Comparison of ENCODE assay signal across 10 cellular contexts in the genomic region with DNA sequence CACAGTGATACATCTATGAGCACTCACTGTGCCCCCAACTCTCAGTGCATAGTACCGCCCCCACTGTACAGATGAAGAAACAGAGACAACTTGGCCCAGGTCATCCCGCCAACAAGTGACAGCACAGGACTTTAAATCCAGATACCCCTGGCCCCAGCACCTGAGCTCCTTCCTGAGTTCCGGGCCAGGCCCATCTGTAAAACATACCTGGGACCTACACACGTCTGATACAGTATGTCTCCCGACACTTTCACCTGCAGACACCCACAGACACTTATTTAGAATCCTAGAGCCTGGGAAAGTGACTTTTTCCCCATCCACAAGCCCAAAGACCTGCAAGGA.
DNase-seq lines count a peak whose midpoint lies in the region; ATAC-seq and TF ChIP-seq lines count a peak whose summit lies in the region.
"Had no signal": no experiment of that assay in that cellular context is flagged by ENCODE, and none has a peak within 500 bp of the region (broad histone marks: within the 10 kb centered on the region; RNA-seq: fewer than 3 reads in every experiment).

No MANE protein-coding gene starts in this region.

- intact Hi-C loops in mammary epithelial cell (cut with micrococcal nuclease) = loop anchor here (1.0 to 5.0 kb wide), 4 partner anchors 10 to 83 kb away; no protein-coding TSS in a partner anchor
- intact Hi-C loops in left cardiac atrium (cut with DNase I) = no loop called here

- H3K18ac ChIP-seq in mesenchymal stem cell (ENCODE audit: low read depth in 1 of 2, low read length in 2 of 2) = peak overlapping the region in 1 of 2 experiments; percentile 4

- in situ Hi-C loops in mammary epithelial cell (cut with MboI; ENCODE audit: low sequenced_read_pairs in 2 of 2) = no loop called here

- peak overlapping the region; percentile 65 for H4K91ac ChIP-seq in mesenchymal stem cell (ENCODE audit: low read length)

- H3K79me2 ChIP-seq in mammary epithelial cell (ENCODE audit: insufficient read depth, low read length) = peaks cover 46% of the 10 kb centered on the region

- TF ChIP-seq POLR2A in Peyer's patch (IDR thresholded peaks at IDR 0.05) = no peak
- TF ChIP-seq POLR2A in suprapubic skin (IDR thresholded peaks at IDR 0.05) = no peak

- H2BK15ac ChIP-seq in mesenchymal stem cell (ENCODE audit: low read depth, poor library complexity, severe bottlenecking) = no peak overlapping the region

- ATAC-seq in HG02973 (IDR thresholded peaks at IDR 0.05; ENCODE audit: unreplicated experiment) (no peak), left cardiac atrium (no peak)

- no peak overlapping the region for H4K8ac ChIP-seq in mesenchymal stem cell (ENCODE audit: low read length)

- H3K36me3 ChIP-seq in Peyer's patch (no peaks in the 10 kb centered on the region), mammary epithelial cell (ENCODE audit: insufficient read depth, low read length) (peaks cover 3% of the 10 kb centered on the region), mesenchymal stem cell (ENCODE audit: control insufficient read depth in 1 of 2, insufficient read depth in 2 of 2, low read depth in 1 of 2, low read length in 2 of 2) (peaks cover 0 to 55% of the 10 kb centered on the region in 2 experiments), suprapubic skin (no peaks in the 10 kb centered on the region)

- dilution Hi-C loops in mammary epithelial cell (cut with HindIII; ENCODE audit: low sequenced_read_pairs) = no loop called here

- no peak overlapping the region for H3K23ac ChIP-seq in mesenchymal stem cell (ENCODE audit: low read length in 2 of 2)

- H3K4me2 ChIP-seq in mammary epithelial cell (ENCODE audit: insufficient read depth, low read depth, low read length) = peak overlapping the region; percentile 14
- H3K4me2 ChIP-seq in mesenchymal stem cell (ENCODE audit: low read length, poor library complexity, severe bottlenecking) = no peak overlapping the region

- TF ChIP-seq CTCF in Peyer's patch (IDR thresholded peaks at IDR 0.05) (no peak), mammary epithelial cell (conservative IDR thresholded peaks at IDR 0.05 in 1 of 2, IDR thresholded peaks at IDR 0.05 in 1 of 2; ENCODE audit: extremely low read depth in 1 of 2, insufficient read depth in 1 of 2, low read depth in 1 of 2, low read length in 2 of 2) (no peak), suprapubic skin (IDR thresholded peaks at IDR 0.05) (no peak)

- H3K9me3 ChIP-seq in Peyer's patch (no peaks in the 10 kb centered on the region), mammary epithelial cell (replicated peaks; ENCODE audit: insufficient read depth, low read length) (no peaks in the 10 kb centered on the region), mesenchymal stem cell (ENCODE audit: control insufficient read depth, low read length) (no peaks in the 10 kb centered on the region), suprapubic skin (no peaks in the 10 kb centered on the region)
- H3K9me3 ChIP-seq: testis had no signal

- CTCF ChIA-PET in mammary epithelial cell (lab: Charles Lee; ENCODE audit: low non-redundant PET) = interaction anchor here (0.6 kb wide), 1 partner anchor 48 kb away, joined by 3 read pairs; no protein-coding TSS in a partner anchor

- TF ChIP-seq EP300 in suprapubic skin (IDR thresholded peaks at IDR 0.05) = no peak

- DNase-seq in Peyer's patch (no peak), mammary epithelial cell (no peak), mesenchymal stem cell (no peak), suprapubic skin (ENCODE audit: low spot score in 2 of 2) (no peak), left cardiac atrium (no peak)
- no peak for DNase-seq in stimulated activated CD4-positive, alpha-beta T cell treated with anti-CD3 and anti-CD28 coated beads, Interleukin-2, amount 100 ng/mL, for 48 hours
- no peak for DNase-seq in central memory CD4-positive, alpha-beta T cell
- DNase-seq: T1000, testis had no signal

- peak overlapping the region; percentile 9 for H3K9ac ChIP-seq in mammary epithelial cell (ENCODE audit: insufficient read depth, low read length)
- peak overlapping the region; percentile 41 for H3K9ac ChIP-seq in mesenchymal stem cell (ENCODE audit: low read length)

- 70% methylated on average over 5 of the region's 5 CpGs for WGBS in mammary epithelial cell (ENCODE audit: low coverage, missing lambda C conversion rate)
- WGBS in mesenchymal stem cell = 82% methylated on average over 5 of the region's 5 CpGs
- 68% methylated on average over 4 of the region's 5 CpGs for WGBS in suprapubic skin

- H2BK120ac ChIP-seq in mesenchymal stem cell (ENCODE audit: low read depth, low read length) = no peak overlapping the region

- H3K14ac ChIP-seq in mesenchymal stem cell (ENCODE audit: low read length in 2 of 2) = no peak overlapping the region

- H4K20me1 ChIP-seq in mammary epithelial cell (ENCODE audit: insufficient read depth, low read length) = no peaks in the 10 kb centered on the region

- H2BK12ac ChIP-seq in mesenchymal stem cell (ENCODE audit: low read length in 2 of 2) = no peak overlapping the region

- TSS peak; percentile 71 for BruUV-seq in mammary epithelial cell (replicated peaks; lab: Mats Ljungman, UMichigan)

- no peak overlapping the region for H2AFZ ChIP-seq in mammary epithelial cell (ENCODE audit: low read depth, low read length)
- no peak overlapping the region for H2AFZ ChIP-seq in mesenchymal stem cell (ENCODE audit: low read depth, low read length)

- no peak overlapping the region for H3K4me3 ChIP-seq in Peyer's patch
- H3K4me3 ChIP-seq in mammary epithelial cell (replicated peaks in 1 of 3; ENCODE audit: insufficient read depth in 1 of 3, low read depth in 2 of 3, low read length in 3 of 3) = no peak overlapping the region
- H3K4me3 ChIP-seq in mesenchymal stem cell (ENCODE audit: insufficient read depth in 1 of 2, low read depth in 1 of 2, low read length in 2 of 2) = peak overlapping the region in 1 of 2 experiments; percentile 19
- H3K4me3 ChIP-seq in suprapubic skin = no peak overlapping the region
- H3K4me3 ChIP-seq: testis had no signal

- H3K4me1 ChIP-seq in Peyer's patch (peaks cover 0 to 59% (median 7%) of the 10 kb centered on the region in 4 donors), mammary epithelial cell (ENCODE audit: insufficient read depth, low read length) (peaks cover 68% of the 10 kb centered on the region), mesenchymal stem cell (ENCODE audit: control insufficient read depth, insufficient read depth, low read depth, low read length) (peaks cover 55% of the 10 kb centered on the region), suprapubic skin (peaks cover 63% of the 10 kb centered on the region)
- H3K4me1 ChIP-seq: testis had no signal

- H3K4ac ChIP-seq in mesenchymal stem cell (ENCODE audit: low read depth in 1 of 2, low read length in 2 of 2) = no peak overlapping the region

- peaks cover 20% of the 10 kb centered on the region for H3K79me1 ChIP-seq in mesenchymal stem cell (replicated peaks; ENCODE audit: low read length, poor library complexity, severe bottlenecking)

- H2AK5ac ChIP-seq in mesenchymal stem cell (ENCODE audit: low read length, severe bottlenecking) = peak overlapping the region; percentile 32

- H3K27me3 ChIP-seq in Peyer's patch (no peaks in the 10 kb centered on the region), mammary epithelial cell (ENCODE audit: insufficient read depth, low read length) (no peaks in the 10 kb centered on the region), mesenchymal stem cell (ENCODE audit: control insufficient read depth in 1 of 2, insufficient read depth in 1 of 2, low read length in 2 of 2) (no peaks in the 10 kb centered on the region), suprapubic skin (no peaks in the 10 kb centered on the region)
- H3K27me3 ChIP-seq: testis had no signal

- H3K27ac ChIP-seq in Peyer's patch = peak overlapping the region in 3 of 4 donors; percentile 69 to 93 (median 74)
- H3K27ac ChIP-seq in mammary epithelial cell (ENCODE audit: insufficient read depth, low read depth, low read length) = peak overlapping the region; percentile 77
- peak overlapping the region; percentile 89 for H3K27ac ChIP-seq in mesenchymal stem cell (ENCODE audit: low read length, poor library complexity, severe bottlenecking)
- peak overlapping the region; percentile 82 for H3K27ac ChIP-seq in suprapubic skin
- H3K27ac ChIP-seq: testis had no signal

- no peak overlapping the region for H2BK5ac ChIP-seq in mesenchymal stem cell (ENCODE audit: low read depth, low read length, poor library complexity, severe bottlenecking)
